9 cellular contexts compared by ENCODE assay signal in the genomic region with DNA sequence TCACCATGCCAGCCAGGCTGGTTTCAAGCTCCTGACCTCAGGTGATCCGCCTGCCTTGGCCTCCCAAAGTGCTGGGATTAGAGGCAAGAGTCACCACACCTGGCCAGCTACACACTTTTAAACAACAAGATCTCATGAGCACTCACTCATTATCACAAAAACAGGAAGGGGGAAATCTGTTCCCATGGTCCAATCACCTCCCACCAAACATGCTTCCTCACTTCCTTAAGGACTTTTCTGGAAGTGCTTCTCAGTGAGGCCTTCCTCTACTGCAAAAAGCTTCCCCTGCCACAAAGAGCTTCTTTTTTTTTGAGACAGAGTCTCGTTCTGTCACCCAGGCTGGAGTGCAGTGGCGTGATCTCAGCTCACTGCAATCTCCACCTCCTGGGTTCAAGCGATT. TPM values are rescaled to one million over a fixed set of nuclear protein-coding genes. Genes with fewer than 3 reads are reported as not detected.
"Had no signal": no experiment of that assay in that cellular context is flagged by ENCODE, and none has a peak within 500 bp of the region (broad histone marks: within the 10 kb centered on the region; RNA-seq: fewer than 3 reads in every experiment).

No MANE protein-coding gene starts in this region.

RNA-seq across cellular contexts. Expression of a gene that starts 3.1 kb away (rescaled TPM):
- total RNA-seq: activated CD4-positive, alpha-beta memory T cell treated with anti-CD3 and anti-CD28 coated beads, Interleukin-2, amount 10 ng/mL, durations not matched to agents 7 days and 5 days; activated CD8-positive, alpha-beta memory T cell treated with anti-CD3 and anti-CD28 coated beads, Interleukin-2, amount 10 ng/mL, durations not matched to agents 7 days and 5 days; activated naive CD4-positive, alpha-beta T cell treated with anti-CD3 and anti-CD28 coated beads, Interleukin-2, amount 50 U/mL, for 72 hours; activated T-helper 2 cell treated with anti-CD3 and anti-CD28 coated beads, Interferon-gamma antibody, Interleukin-2, Interleukin-4, amounts not matched to agents 10 μg/mL and 5 μg/mL and 100 μg/mL, durations not matched to agents 14 hours and 24 hours and 36 hours; bronchial epithelial cell; LHCN-M2; OCI-LY7; T-helper 2 cell treated with Interferon-gamma antibody and Interleukin-4, amounts not matched to agents 100 ng/mL and 5 ng/mL, for 36 hours had no signal
- polyA plus RNA-seq: IgD-negative memory B cell had no signal
